ENCODE assay signal across 8 cellular contexts in genomic region chr1:37930246-37931142, GRCh38. TPM values are rescaled to one million over a fixed set of nuclear protein-coding genes. Genes with fewer than 3 reads are reported as not detected.
DNase-seq lines count a peak whose midpoint lies in the region; ATAC-seq and TF ChIP-seq lines count a peak whose summit lies in the region.

No MANE protein-coding gene starts in this region.

- H3K27me3 Mint-ChIP-seq in central memory CD8-positive, alpha-beta T cell: no peaks in the 10 kb centered on the region
- no peaks in the 10 kb centered on the region for H3K27me3 Mint-ChIP-seq in naive thymus-derived CD8-positive, alpha-beta T cell

- H3K36me3 ChIP-seq in SJSA1: peaks cover 7% of the 10 kb centered on the region
- H3K36me3 ChIP-seq in urinary bladder (ENCODE audit: insufficient read depth): no peaks in the 10 kb centered on the region

- POLR2A ChIA-PET in naive thymus-derived CD8-positive, alpha-beta T cell (lab: Charles Lee): interaction anchor here (0.5 to 2.0 kb wide), 9 partner anchors 8 to 1950 kb away, joined by 3 to 10 read pairs (median 4); partner anchors contain the start of gene INPP5B

- H3K27me3 ChIP-seq in SJSA1 (replicated peaks): no peaks in the 10 kb centered on the region

- DNase-seq in SJSA1 (ENCODE audit: low read depth in 1 of 2, low spot score in 2 of 2) (no peak), HT-29 (ENCODE audit: low spot score) (no peak), G401 (ENCODE audit: low spot score) (no peak), NCI-H1092 treated with DMSO at 0.1 percent for 48 hours (lab: John Stamatoyannopoulos, UW) (no peak)
- no peak for DNase-seq in central memory CD8-positive, alpha-beta T cell (ENCODE audit: low spot score in 2 of 2)
- DNase-seq in naive thymus-derived CD8-positive, alpha-beta T cell: peak in 4 of 10 donors; percentile 13 to 46 (median 34)

- in situ Hi-C loops in G401 (cut with HindIII; ENCODE audit: low sequenced_read_pairs): no loop called here

- H3K4me3 ChIP-seq in GM12875 (ENCODE audit: low read depth, low read length): peak overlapping the region; percentile 66
- peak overlapping the region; percentile 68 for H3K4me3 ChIP-seq in SJSA1
- peak overlapping the region; percentile 74 for H3K4me3 ChIP-seq in urinary bladder (ENCODE audit: low read depth, low read length)

- H3K4me1 ChIP-seq in SJSA1 (replicated peaks): peaks cover 12% of the 10 kb centered on the region; the same call in 1 of the 2 replicates
- H3K4me1 ChIP-seq in urinary bladder (ENCODE audit: insufficient read depth): no peaks in the 10 kb centered on the region

- no peak for ATAC-seq in central memory CD8-positive, alpha-beta T cell (replicated peaks; ENCODE audit: extremely low read depth, poor library complexity, severe bottlenecking)
- ATAC-seq in naive thymus-derived CD8-positive, alpha-beta T cell: peak; percentile 22 to 24

- peak overlapping the region; percentile 93 for H3K4me3 Mint-ChIP-seq in central memory CD8-positive, alpha-beta T cell
- H3K4me3 Mint-ChIP-seq in naive thymus-derived CD8-positive, alpha-beta T cell: peak overlapping the region; percentile 86 to 99 (median 94)

- no peaks in the 10 kb centered on the region for H3K9me3 ChIP-seq in SJSA1 (replicated peaks)

- 75% methylated on average over 13 of the region's 13 CpGs for WGBS in urinary bladder

- H3K27ac ChIP-seq in SJSA1: no peak overlapping the region
- no peak overlapping the region for H3K27ac ChIP-seq in urinary bladder (ENCODE audit: low read depth)

- peaks cover 38% of the 10 kb centered on the region for H3K4me1 Mint-ChIP-seq in central memory CD8-positive, alpha-beta T cell
- peaks cover 22 to 62% (median 57%) of the 10 kb centered on the region in 4 donors for H3K4me1 Mint-ChIP-seq in naive thymus-derived CD8-positive, alpha-beta T cell

- peaks cover 9% of the 10 kb centered on the region for H3K36me3 Mint-ChIP-seq in central memory CD8-positive, alpha-beta T cell (ENCODE audit: insufficient read depth)
- H3K36me3 Mint-ChIP-seq in naive thymus-derived CD8-positive, alpha-beta T cell: peaks cover 0 to 2% (median 0%) of the 10 kb centered on the region in 3 donors

- TF ChIP-seq CTCF in GM12875 (IDR thresholded peaks at IDR 0.05; ENCODE audit: borderline replicate concordance, insufficient read depth, low read depth, low read length): no peak

- no peaks in the 10 kb centered on the region for H3K9me3 Mint-ChIP-seq in central memory CD8-positive, alpha-beta T cell
- H3K9me3 Mint-ChIP-seq in naive thymus-derived CD8-positive, alpha-beta T cell: no peaks in the 10 kb centered on the region

- peak overlapping the region; percentile 80 for H3K27ac Mint-ChIP-seq in central memory CD8-positive, alpha-beta T cell (ENCODE audit: low read depth)
- H3K27ac Mint-ChIP-seq in naive thymus-derived CD8-positive, alpha-beta T cell: peak overlapping the region; percentile 72 to 99 (median 88)

RNA-seq across cellular contexts. Expression of gene INPP5B, which starts 16.4 kb away (rescaled TPM):
- 10.9 and 18.7 TPM in 2 replicates for total RNA-seq in SJSA1 (2014; rRNA removed; shearing (Covaris generic))
- 10 to 100 TPM; 40.8 to 46.7 TPM for total RNA-seq in naive thymus-derived CD8-positive, alpha-beta T cell
- 10 to 100 TPM; 11.3 to 22.0 (median 18.5) TPM for polyA plus RNA-seq in naive thymus-derived CD8-positive, alpha-beta T cell
- 26.9 TPM for total RNA-seq in urinary bladder
- polyA plus RNA-seq in urinary bladder: 27.8 TPM
- total RNA-seq in HT-29 (2014; rRNA removed; shearing (Covaris generic)): 10.0 and 15.5 TPM in 2 replicates
- total RNA-seq in G401 (2014; rRNA removed; shearing (Covaris generic)): 17.5 and 17.7 TPM in 2 replicates

RNA-seq across cellular contexts. Expression of gene SF3A3, which starts 59.3 kb away (rescaled TPM):
- 160 and 229 TPM in 2 replicates for total RNA-seq in SJSA1 (2014; rRNA removed; shearing (Covaris generic))
- total RNA-seq in naive thymus-derived CD8-positive, alpha-beta T cell: 10 to 100 TPM; 67.0 to 72.0 TPM
- 100 to 1,000 TPM in 1 of 3 donors, 10 to 100 TPM in 2; 97.4 to 101 (median 98.1) TPM for polyA plus RNA-seq in naive thymus-derived CD8-positive, alpha-beta T cell
- 78.5 TPM for total RNA-seq in urinary bladder
- 37.5 TPM for polyA plus RNA-seq in urinary bladder
- total RNA-seq in HT-29 (2014; rRNA removed; shearing (Covaris generic)): 57.5 and 69.0 TPM in 2 replicates
- total RNA-seq in G401 (2014; rRNA removed; shearing (Covaris generic)): 115 and 149 TPM in 2 replicates
